Comparison of ENCODE assay signal across 8 cellular contexts in the genomic region with DNA sequence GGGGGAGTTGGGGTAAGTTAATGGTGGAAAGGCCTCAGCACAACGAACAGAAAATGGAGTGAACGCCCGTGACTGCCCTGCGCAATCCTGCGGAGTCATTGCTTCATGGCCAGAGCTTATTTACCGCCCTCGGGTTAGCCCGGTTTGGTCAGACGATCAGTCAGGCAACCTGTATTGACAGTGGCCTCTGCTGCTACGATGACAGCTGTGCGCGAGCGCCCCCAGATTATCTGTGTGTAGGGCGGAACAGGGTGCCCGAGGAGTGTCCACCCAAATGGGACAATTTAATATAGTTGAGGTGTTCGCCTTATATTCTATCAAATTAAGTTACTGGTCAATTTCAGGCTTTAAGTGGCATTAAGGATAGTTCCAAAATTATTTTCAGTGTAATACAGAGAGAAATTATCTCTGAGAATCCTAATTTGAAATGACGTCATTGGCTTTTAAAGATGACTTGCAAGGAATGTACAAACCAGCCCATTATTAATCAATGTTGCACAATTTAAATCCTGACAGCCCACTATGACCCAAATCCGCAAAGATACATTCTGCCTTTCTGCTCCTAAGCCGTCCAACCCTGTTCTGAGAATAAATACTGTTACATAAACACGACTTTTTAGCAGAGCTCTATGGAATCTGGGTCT. TPM values are rescaled to one million over a fixed set of nuclear protein-coding genes. Genes with fewer than 3 reads are reported as not detected.
DNase-seq lines count a peak whose midpoint lies in the region; ATAC-seq and TF ChIP-seq lines count a peak whose summit lies in the region.

No MANE protein-coding gene starts in this region.

- DNase-seq in AG20443 (ENCODE audit: low spot score) = peak; percentile 77
- peak; percentile 90 for DNase-seq in OCI-M1 (lab: John Stamatoyannopoulos, UW)
- peak; percentile 13 for DNase-seq in activated gamma-delta T cell (lab: John Stamatoyannopoulos, UW)
- peak; percentile 22 for DNase-seq in thoracic aorta (ENCODE audit: low spot score)

- no peaks in the 10 kb centered on the region for H3K9me3 ChIP-seq in gastroesophageal sphincter
- H3K9me3 ChIP-seq in neutrophil = no peaks in the 10 kb centered on the region
- no peaks in the 10 kb centered on the region for H3K9me3 ChIP-seq in thoracic aorta

- TF ChIP-seq CTCF in gastroesophageal sphincter (IDR thresholded peaks at IDR 0.05) = no peak
- no peak for TF ChIP-seq CTCF in neutrophil (IDR thresholded peaks at IDR 0.05)
- no peak for TF ChIP-seq CTCF in thoracic aorta (IDR thresholded peaks at IDR 0.05)

- no peaks in the 10 kb centered on the region for H3K36me3 ChIP-seq in gastroesophageal sphincter
- no peaks in the 10 kb centered on the region for H3K36me3 ChIP-seq in neutrophil
- H3K36me3 ChIP-seq in thoracic aorta = no peaks in the 10 kb centered on the region

- H3K4me1 ChIP-seq in gastroesophageal sphincter = peaks cover 0 to 34% (median 8%) of the 10 kb centered on the region in 3 donors
- peaks cover 26 to 32% of the 10 kb centered on the region in 2 experiments for H3K4me1 ChIP-seq in neutrophil (ENCODE audit: control insufficient read depth in 1 of 2, insufficient read depth in 1 of 2, low read depth in 1 of 2, low read length in 1 of 2)
- H3K4me1 ChIP-seq in thoracic aorta (ENCODE audit: control insufficient read depth in 1 of 2, low read depth in 2 of 2) = peaks cover 19 to 26% of the 10 kb centered on the region in 2 donors

- peak overlapping the region; percentile 90 to 98 (median 96) for H3K27ac ChIP-seq in gastroesophageal sphincter
- peak overlapping the region; percentile 97 for H3K27ac ChIP-seq in neutrophil
- peak overlapping the region; percentile 99 to 100 for H3K27ac ChIP-seq in thoracic aorta

- no peak for TF ChIP-seq POLR2A in gastroesophageal sphincter (IDR thresholded peaks at IDR 0.05)

- TF ChIP-seq EP300 in gastroesophageal sphincter (IDR thresholded peaks at IDR 0.05) = no peak

- 17 to 23% methylated on average over 12 to 20 of the region's 20 CpGs for WGBS in gastroesophageal sphincter (ENCODE audit: low coverage in 1 of 2), 2 donors

- peak overlapping the region; percentile 75 to 91 for H3K4me3 ChIP-seq in gastroesophageal sphincter
- H3K4me3 ChIP-seq in neutrophil (ENCODE audit: low read depth in 1 of 2, low read length in 1 of 2) = peak overlapping the region; percentile 80 to 90
- H3K4me3 ChIP-seq in thoracic aorta = peak overlapping the region; percentile 99

- ATAC-seq in GM18870 (IDR thresholded peaks at IDR 0.05; ENCODE audit: unreplicated experiment) (peak; percentile 49), HG03135 (IDR thresholded peaks at IDR 0.05; ENCODE audit: unreplicated experiment) (peak; percentile 46), gastroesophageal sphincter (peak; percentile 65), thoracic aorta (ENCODE audit: insufficient number of reproducible peaks, low FRiP score, low read depth) (peak; percentile 22)

- H3K27me3 ChIP-seq in gastroesophageal sphincter (no peaks in the 10 kb centered on the region), neutrophil (no peaks in the 10 kb centered on the region), thoracic aorta (replicated peaks; ENCODE audit: insufficient read depth) (no peaks in the 10 kb centered on the region)

RNA-seq across cellular contexts. Expression of gene UBQLN1, which starts 0.9 kb away (rescaled TPM):
- 100 to 1,000 TPM; 112 to 132 (median 117) TPM for total RNA-seq in gastroesophageal sphincter
- total RNA-seq in thoracic aorta = 100 to 1,000 TPM in 1 of 2 donors, 10 to 100 TPM in 1; 88.1 to 107 TPM

Comparison
In these comparisons a context has a peak if more than half of its experiments do, and no peak if none do; other contexts are left out.
1. Peak in every context shown above with its lines: DNase-seq, ATAC-seq, H3K4me3 ChIP-seq and H3K27ac ChIP-seq.
2. DNase-seq: peak in every context shown above with its lines; median percentile 90 in OCI-M1; 77 in AG20443; 22 in thoracic aorta; 13 in activated gamma-delta T cell.